In the genomic region with DNA sequence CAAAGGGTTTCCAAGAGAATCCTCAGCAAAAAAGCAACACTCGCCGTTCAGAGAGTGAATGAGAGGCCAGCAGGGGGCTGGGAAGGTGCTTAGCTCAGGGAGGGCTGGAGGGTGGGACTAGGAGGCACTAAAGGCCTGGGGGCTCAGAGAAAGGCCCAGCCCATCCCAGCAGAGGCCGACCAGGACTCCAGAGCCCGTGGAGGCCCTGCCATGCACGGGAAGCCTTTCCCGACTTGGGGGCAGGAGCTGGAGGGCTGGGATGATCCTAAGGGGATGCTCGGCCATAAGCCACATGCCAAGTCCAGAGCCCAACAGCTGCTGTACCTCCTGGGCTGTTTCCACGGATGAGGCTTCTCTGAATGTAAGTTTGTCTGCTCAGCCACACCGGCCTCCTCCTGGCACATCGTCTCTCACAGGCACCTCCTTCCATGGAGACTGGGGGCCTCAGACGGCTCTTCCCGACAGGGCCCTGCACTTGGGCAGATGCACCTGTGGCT, we compare ENCODE assay signal across 12 cellular contexts. TPM values are rescaled to one million over a fixed set of nuclear protein-coding genes. Genes with fewer than 3 reads are reported as not detected.
A peak's percentile ranks its signal among the peaks of the same experiment; 100 is the strongest.
DNase-seq lines count a peak whose midpoint lies in the region; ATAC-seq, FAIRE-seq and TF ChIP-seq lines count a peak whose summit lies in the region.
"Had no signal": no experiment of that assay in that cellular context is flagged by ENCODE, and none has a peak within 500 bp of the region (broad histone marks: within the 10 kb centered on the region; RNA-seq: fewer than 3 reads in every experiment).

No MANE protein-coding gene starts in this region.

- POLR2A ChIA-PET in activated naive CD8-positive, alpha-beta T cell treated with anti-CD3 and anti-CD28 coated beads, Interleukin-2, amount 10 ng/mL, durations not matched to agents 7 days and 5 days (lab: Charles Lee): interaction anchor here (0.6 to 1.7 kb wide), 3 partner anchors 28 to 114 kb away, joined by 3 to 6 read pairs (median 3); no protein-coding TSS in a partner anchor

- DNase-seq in cardiac muscle cell (ENCODE audit: low read depth in 1 of 2, low spot score in 1 of 2): no peak
- no peak for DNase-seq in heart right ventricle
- peak; percentile 29 for DNase-seq in activated naive CD8-positive, alpha-beta T cell treated with anti-CD3 and anti-CD28 coated beads, Interleukin-2, amount 10 ng/mL, durations not matched to agents 7 days and 5 days
- DNase-seq in mesenteric fat pad (ENCODE audit: low spot score): peak; percentile 76
- no peak for DNase-seq in type B pancreatic cell (ENCODE audit: extremely low spot score, unreplicated experiment)
- no peak for DNase-seq in globus pallidus (ENCODE audit: low spot score)
- no peak for DNase-seq in NCI-H524 treated with DMSO at 0.1 percent for 48 hours (lab: John Stamatoyannopoulos, UW)
- DNase-seq in small intestine: no peak
- DNase-seq: cortex of kidney, hypothalamus, NCI-H1694 had no signal

- FAIRE-seq in small intestine (lab: Jason Lieb, UNC): no peak

- H3K36me3 ChIP-seq in cardiac muscle cell: no peaks in the 10 kb centered on the region
- peaks cover 0 to 22% (median 0%) of the 10 kb centered on the region in 9 donors for H3K36me3 ChIP-seq in heart right ventricle
- H3K36me3 ChIP-seq in small intestine (ENCODE audit: control insufficient read depth in 2 of 2, insufficient read depth in 2 of 2, low read length in 2 of 2): no peaks in the 10 kb centered on the region

- H3K27me3 ChIP-seq in cardiac muscle cell (no peaks in the 10 kb centered on the region), heart right ventricle (no peaks in the 10 kb centered on the region), small intestine (ENCODE audit: control insufficient read depth in 2 of 2, insufficient read depth in 2 of 2, low read length in 2 of 2) (no peaks in the 10 kb centered on the region)

- no peaks in the 10 kb centered on the region for H3K9me3 Mint-ChIP-seq in activated naive CD8-positive, alpha-beta T cell treated with anti-CD3 and anti-CD28 coated beads, Interleukin-2, amount 10 ng/mL, durations not matched to agents 7 days and 5 days
- H3K9me3 Mint-ChIP-seq in type B pancreatic cell: no peaks in the 10 kb centered on the region

- H3K4me3 ChIP-seq in cardiac muscle cell (no peak overlapping the region), heart right ventricle (no peak overlapping the region), small intestine (ENCODE audit: low read depth in 1 of 2, low read length in 2 of 2) (no peak overlapping the region)

- H3K4me1 Mint-ChIP-seq in activated naive CD8-positive, alpha-beta T cell treated with anti-CD3 and anti-CD28 coated beads, Interleukin-2, amount 10 ng/mL, durations not matched to agents 7 days and 5 days: peaks cover 47% of the 10 kb centered on the region
- H3K4me1 Mint-ChIP-seq in type B pancreatic cell (ENCODE audit: unreplicated experiment): peaks cover 48% of the 10 kb centered on the region

- H3K27ac ChIP-seq in cardiac muscle cell: peak overlapping the region; percentile 68
- peak overlapping the region in 1 of 10 donors; percentile 20 for H3K27ac ChIP-seq in heart right ventricle
- peak overlapping the region in 1 of 2 donors; percentile 85 for H3K27ac ChIP-seq in small intestine (ENCODE audit: low read depth in 1 of 2, low read length in 1 of 2)
- H3K27ac ChIP-seq: C4-2B had no signal

- no peak overlapping the region for H3K27ac Mint-ChIP-seq in activated naive CD8-positive, alpha-beta T cell treated with anti-CD3 and anti-CD28 coated beads, Interleukin-2, amount 10 ng/mL, durations not matched to agents 7 days and 5 days
- H3K27ac Mint-ChIP-seq in type B pancreatic cell: no peak overlapping the region

- no peak overlapping the region for H3K4me3 Mint-ChIP-seq in activated naive CD8-positive, alpha-beta T cell treated with anti-CD3 and anti-CD28 coated beads, Interleukin-2, amount 10 ng/mL, durations not matched to agents 7 days and 5 days
- H3K4me3 Mint-ChIP-seq in type B pancreatic cell: no peak overlapping the region

- H3K9me3 ChIP-seq in cardiac muscle cell (ENCODE audit: low read depth): no peaks in the 10 kb centered on the region
- H3K9me3 ChIP-seq in heart right ventricle: no peaks in the 10 kb centered on the region
- no peaks in the 10 kb centered on the region for H3K9me3 ChIP-seq in small intestine (ENCODE audit: control insufficient read depth, low read depth)

- H3K4me1 ChIP-seq in cardiac muscle cell (ENCODE audit: low read depth): peaks cover 30% of the 10 kb centered on the region
- H3K4me1 ChIP-seq in heart right ventricle: peaks cover 0 to 60% (median 20%) of the 10 kb centered on the region in 9 donors
- H3K4me1 ChIP-seq in small intestine (ENCODE audit: control insufficient read depth in 2 of 2, insufficient read depth in 1 of 2, low read depth in 1 of 2, low read length in 1 of 2): peaks cover 2 to 9% of the 10 kb centered on the region in 2 donors

- no peaks in the 10 kb centered on the region for H3K27me3 Mint-ChIP-seq in activated naive CD8-positive, alpha-beta T cell treated with anti-CD3 and anti-CD28 coated beads, Interleukin-2, amount 10 ng/mL, durations not matched to agents 7 days and 5 days
- peaks cover 3% of the 10 kb centered on the region for H3K27me3 Mint-ChIP-seq in type B pancreatic cell

- WGBS in heart right ventricle, 2 donors: 77 to 82% methylated on average over 12 of the region's 12 CpGs
- 72 to 84% (median 78%) methylated on average over 12 of the region's 12 CpGs for WGBS in small intestine, 3 donors

- H3K36me3 Mint-ChIP-seq in activated naive CD8-positive, alpha-beta T cell treated with anti-CD3 and anti-CD28 coated beads, Interleukin-2, amount 10 ng/mL, durations not matched to agents 7 days and 5 days: peaks cover 11% of the 10 kb centered on the region
- H3K36me3 Mint-ChIP-seq in type B pancreatic cell: peaks cover 4% of the 10 kb centered on the region

- intact Hi-C loops in heart right ventricle (cut with DNase I): no loop called here

- TF ChIP-seq CTCF in cardiac muscle cell (IDR thresholded peaks at IDR 0.05; ENCODE audit: low read depth, low read length): no peak
- no peak for TF ChIP-seq CTCF in heart right ventricle (IDR thresholded peaks at IDR 0.05)
- TF ChIP-seq CTCF in type B pancreatic cell (conservative IDR thresholded peaks at IDR 0.05): peak; percentile 51

- no peak for ATAC-seq in heart right ventricle
- no peak for ATAC-seq in activated naive CD8-positive, alpha-beta T cell treated with anti-CD3 and anti-CD28 coated beads, Interleukin-2, amount 10 ng/mL, durations not matched to agents 7 days and 5 days (ENCODE audit: low read depth)

RNA-seq across cellular contexts. Expression of a gene that starts 19.5 kb away (rescaled TPM):
- total RNA-seq in cardiac muscle cell (18.1 and 26.0 TPM in 2 replicates), heart right ventricle (10 to 100 TPM in 7 of 10 donors, 1 to 10 TPM in 3; 7.3 to 16.9 (median 10.6) TPM), mesenteric fat pad (102 TPM), type B pancreatic cell (ENCODE audit: low replicate concordance) (1.9 and 9.3 TPM in 2 replicates)
- polyA plus RNA-seq in cardiac muscle cell (14.0 and 21.4 TPM in 2 replicates), heart right ventricle (1 to 10 TPM; 6.8 to 7.3 TPM), small intestine (1 to 10 TPM; 2.0 to 7.2 (median 6.5) TPM)
- total RNA-seq in activated naive CD8-positive, alpha-beta T cell treated with anti-CD3 and anti-CD28 coated beads, Interleukin-2, amount 10 ng/mL, durations not matched to agents 7 days and 5 days: 10 to 100 TPM; 65.6 to 73.9 TPM

Comparison
In these comparisons a context has a peak if more than half of its experiments do, and no peak if none do; other contexts are left out.
1. DNase-seq: peak in activated naive CD8-positive, alpha-beta T cell treated with anti-CD3 and anti-CD28 coated beads, Interleukin-2, amount 10 ng/mL, durations not matched to agents 7 days and 5 days (single experiment) and mesenteric fat pad (single experiment); none in cardiac muscle cell (0 of 2), heart right ventricle (0 of 2), type B pancreatic cell (single experiment), globus pallidus (single experiment), NCI-H524 treated with DMSO at 0.1 percent for 48 hours (single experiment) and small intestine (single experiment).